In the genomic region with DNA sequence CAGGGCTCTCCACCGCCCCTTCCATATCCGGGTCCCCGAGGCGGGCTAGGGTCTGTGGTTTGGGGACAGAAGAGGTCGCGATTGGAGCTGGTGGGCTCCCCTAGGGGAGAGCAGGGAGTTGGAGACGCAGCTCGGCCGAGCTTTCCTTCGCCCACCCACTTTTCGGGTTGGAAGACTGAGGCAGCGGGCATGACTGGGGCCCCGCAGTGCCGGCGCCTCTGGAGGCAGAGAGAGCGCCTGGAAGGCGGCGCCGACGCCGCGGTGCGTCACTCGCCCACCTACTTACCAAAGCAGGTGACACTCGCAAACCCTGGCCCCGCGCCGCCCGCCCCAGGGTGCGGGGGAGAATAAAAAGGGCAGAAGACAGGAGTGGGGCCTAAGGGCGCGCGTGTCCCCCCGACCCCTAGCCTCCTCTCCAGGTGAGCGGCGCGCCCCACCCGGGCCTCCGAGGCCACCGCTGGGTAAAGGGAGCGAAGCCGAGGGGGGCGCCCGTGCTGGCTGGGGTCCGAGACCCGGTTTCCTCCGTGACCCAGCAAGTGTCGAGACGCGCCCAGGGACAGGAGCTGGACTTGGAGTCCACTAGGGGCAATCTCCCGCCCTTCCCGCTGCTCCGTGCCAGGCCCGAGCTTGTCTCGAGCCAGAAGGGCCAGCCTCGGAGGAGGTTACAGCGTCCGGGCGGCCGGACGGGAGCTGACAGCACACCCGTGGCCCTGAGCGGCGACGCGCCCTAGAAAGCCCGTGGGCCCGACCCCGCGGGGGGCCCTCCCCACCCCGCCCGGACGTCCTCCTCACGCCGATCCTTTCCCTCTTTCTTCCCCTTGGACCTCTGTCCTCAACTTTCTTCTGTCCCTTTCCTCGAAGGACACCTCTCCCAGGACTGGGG, we compare ENCODE assay signal across 8 cellular contexts. TPM values are rescaled to one million over a fixed set of nuclear protein-coding genes. Genes with fewer than 3 reads are reported as not detected.
A peak's percentile ranks its signal among the peaks of the same experiment; 100 is the strongest.
DNase-seq lines count a peak whose midpoint lies in the region; ATAC-seq and TF ChIP-seq lines count a peak whose summit lies in the region.

No MANE protein-coding gene starts in this region.

- peaks cover 28% of the 10 kb centered on the region for H3K4me1 Mint-ChIP-seq in CD4-positive, alpha-beta T cell (ENCODE audit: low read depth)

- peaks cover 3% of the 10 kb centered on the region for H3K36me3 Mint-ChIP-seq in CD4-positive, alpha-beta T cell (ENCODE audit: low read depth)

- ATAC-seq in CD4-positive, alpha-beta T cell (ENCODE audit: poor library complexity) = peak; percentile 72
- ATAC-seq in GM19463 (IDR thresholded peaks at IDR 0.05; ENCODE audit: unreplicated experiment) = peak; percentile 30
- ATAC-seq in HG03571 (IDR thresholded peaks at IDR 0.05; ENCODE audit: unreplicated experiment) = peak; percentile 15

- no peaks in the 10 kb centered on the region for H3K27me3 ChIP-seq in CD4-positive, alpha-beta T cell (ENCODE audit: control insufficient read depth, insufficient read depth, low read length)

- no peak for TF ChIP-seq CTCF in CD4-positive, alpha-beta T cell (IDR thresholded peaks at IDR 0.05)
- peak; percentile 23 for TF ChIP-seq CTCF in choroid plexus epithelial cell (conservative IDR thresholded peaks at IDR 0.05; ENCODE audit: low read depth, low read length)

- POLR2A ChIA-PET in CD4-positive, alpha-beta T cell (lab: Charles Lee) = interaction anchor here (0.7 to 5.0 kb wide), 24 partner anchors 8 to 789 kb away, joined by 3 to 131 read pairs (median 6); a partner anchor contains a TSS

- H3K4me3 ChIP-seq in choroid plexus epithelial cell (ENCODE audit: low read depth, low read length) = peak overlapping the region; percentile 71

- H3K27ac ChIP-seq in CD4-positive, alpha-beta T cell (ENCODE audit: low read depth, low read length) = peak overlapping the region; percentile 72

- peak overlapping the region; percentile 90 for H3K27ac Mint-ChIP-seq in CD4-positive, alpha-beta T cell

- CTCF ChIA-PET in CD4-positive, alpha-beta T cell (lab: Charles Lee) = interaction anchor here (1.0 to 5.1 kb wide), 14 partner anchors 8 to 184 kb away, joined by 3 to 58 read pairs (median 4); no protein-coding TSS in a partner anchor

- H3K9me3 ChIP-seq in CD4-positive, alpha-beta T cell (ENCODE audit: control insufficient read depth, low read length) = no peaks in the 10 kb centered on the region

- H3K4me3 Mint-ChIP-seq in CD4-positive, alpha-beta T cell = peak overlapping the region; percentile 88

- peak; percentile 46 to 79 (median 61) for DNase-seq in CD4-positive, alpha-beta T cell
- peak; percentile 54 for DNase-seq in activated CD4-positive, alpha-beta T cell treated with anti-CD3 and anti-CD28 coated beads for 1 hour
- DNase-seq in choroid plexus epithelial cell (ENCODE audit: low read depth) (peak; percentile 31), medulla oblongata (ENCODE audit: extremely low spot score) (peak; percentile 25), UCSD-AML1 (lab: John Stamatoyannopoulos, UW; ENCODE audit: unreplicated experiment) (no peak)
- peak; percentile 14 for DNase-seq in stimulated activated CD8-positive, alpha-beta memory T cell treated with anti-CD3 and anti-CD28 coated beads, Interleukin-15, amount 100 ng/mL, for 1 hour (ENCODE audit: low read depth)

- H3K27me3 Mint-ChIP-seq in CD4-positive, alpha-beta T cell = no peaks in the 10 kb centered on the region

- intact Hi-C loops in CD4-positive, alpha-beta T cell (cut with DNase I, micrococcal nuclease) = loop anchor here (1.0 to 10.0 kb wide), 9 partner anchors 12 to 564 kb away; a partner anchor contains a TSS

- no peaks in the 10 kb centered on the region for H3K9me3 Mint-ChIP-seq in CD4-positive, alpha-beta T cell

RNA-seq across cellular contexts. Expression of a gene that starts 34.4 kb away (rescaled TPM):
- not detected for total RNA-seq in CD4-positive, alpha-beta T cell

Comparison
In these comparisons a context has a peak if more than half of its experiments do, and no peak if none do; other contexts are left out.
1. ATAC-seq: peak in every context shown above with its lines; median percentile 72 in CD4-positive, alpha-beta T cell; 30 in GM19463; 15 in HG03571.